ENCODE assay signal across 1 cellular context in genomic region chr2:96113367-96113677, GRCh38.
TF ChIP-seq lines count a peak whose summit lies in the region.

No MANE protein-coding gene starts in this region.

TF ChIP-seq in H1, 55 proteins besides CTCF, POLR2A, EP300 and RAD21:
- TF ChIP-seq SAP30 (IDR thresholded peaks at IDR 0.05; ENCODE audit: insufficient read depth, insufficient replicate concordance, low read length) (no peak), E2F6 (IDR thresholded peaks at IDR 0.05) (no peak), CEBPB (IDR thresholded peaks at IDR 0.05; ENCODE audit: low read depth, low read length) (no peak), POU5F1 (IDR thresholded peaks at IDR 0.05; ENCODE audit: low read depth, low read length) (no peak), YY1 (IDR thresholded peaks at IDR 0.05; ENCODE audit: low read depth, low read length) (0 out of 2 replicates have a peak, but pooled peaks have one; percentile 9), JUN (IDR thresholded peaks at IDR 0.05; ENCODE audit: low read depth, low read length) (no peak)
